In the genomic region with DNA sequence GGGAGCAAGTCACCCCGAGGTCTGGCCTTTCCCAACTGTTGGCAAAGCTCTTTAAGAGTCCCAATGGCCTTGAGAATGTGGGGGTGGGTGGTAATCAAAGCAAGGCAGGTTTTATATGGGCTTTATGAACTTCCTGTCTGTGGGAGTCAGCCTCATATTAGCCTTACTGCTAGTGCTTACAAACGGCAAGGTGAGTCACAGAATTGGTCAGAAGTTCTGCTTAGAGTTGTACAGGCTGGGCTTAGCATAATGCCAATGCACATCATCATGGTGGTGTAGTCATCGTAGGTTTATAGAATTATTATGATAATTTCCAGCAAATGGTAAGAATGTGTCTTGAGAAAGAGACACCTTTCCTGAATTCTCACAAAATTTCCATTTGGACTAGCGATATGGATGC, we compare ENCODE assay signal across 22 cellular contexts.
A peak's percentile ranks its signal among the peaks of the same experiment; 100 is the strongest.
DNase-seq lines count a peak whose midpoint lies in the region; ATAC-seq and TF ChIP-seq lines count a peak whose summit lies in the region.
"Had no signal": no experiment of that assay in that cellular context is flagged by ENCODE, and none has a peak within 500 bp of the region (broad histone marks: within the 10 kb centered on the region; RNA-seq: fewer than 3 reads in every experiment).

No MANE protein-coding gene starts in this region.

- H3K4me3 ChIP-seq in RWPE2 (ENCODE audit: severe bottlenecking), result no peak overlapping the region
- H3K4me3 ChIP-seq: BLaER1 treated with 17β-estradiol and CSF1 and Interleukin-3, amounts not matched to agents 10 nM and 100 nM had no signal

- peaks cover 17% of the 10 kb centered on the region for H3K27me3 Mint-ChIP-seq in activated CD4-positive, alpha-beta T cell treated with anti-CD3 and anti-CD28 coated beads for 36 hours

- no peaks in the 10 kb centered on the region for H3K9me3 ChIP-seq in RWPE2 (ENCODE audit: severe bottlenecking)
- H3K9me3 ChIP-seq: BLaER1 treated with 17β-estradiol and CSF1 and Interleukin-3, amounts not matched to agents 10 nM and 100 nM; Caco-2 had no signal

- ATAC-seq in activated CD4-positive, alpha-beta T cell treated with anti-CD3 and anti-CD28 coated beads for 36 hours, result peak; percentile 44
- ATAC-seq in RWPE2 (ENCODE audit: low read depth), result peak; percentile 74
- peak; percentile 51 for ATAC-seq in esophagus mucosa
- peak; percentile 48 for ATAC-seq in stimulated activated effector memory CD8-positive, alpha-beta T cell treated with anti-CD3 and anti-CD28 coated beads, Interleukin-12 subunit alpha, Interleukin-12 subunit beta, amount 100 ng/mL, for 72 hours
- ATAC-seq: HCT116 had no signal

- no peak overlapping the region for H3K27ac Mint-ChIP-seq in activated CD4-positive, alpha-beta T cell treated with anti-CD3 and anti-CD28 coated beads for 36 hours
- no peak overlapping the region for H3K27ac Mint-ChIP-seq in stimulated activated effector memory CD8-positive, alpha-beta T cell treated with anti-CD3 and anti-CD28 coated beads, Interleukin-12 subunit alpha, Interleukin-12 subunit beta, amount 100 ng/mL, for 72 hours
- H3K27ac Mint-ChIP-seq: CD4-positive, alpha-beta memory T cell had no signal

- CTCF ChIA-PET in activated CD4-positive, alpha-beta T cell treated with anti-CD3 and anti-CD28 coated beads for 36 hours (lab: Charles Lee), result no interaction called here

- intact Hi-C loops in activated CD4-positive, alpha-beta T cell treated with anti-CD3 and anti-CD28 coated beads for 36 hours (cut with DNase I, micrococcal nuclease), result no loop called here

- H3K36me3 ChIP-seq in RWPE2 (ENCODE audit: low read depth), result no peaks in the 10 kb centered on the region
- H3K36me3 ChIP-seq: BLaER1 treated with 17β-estradiol and CSF1 and Interleukin-3, amounts not matched to agents 10 nM and 100 nM had no signal

- no peak overlapping the region for H3K4me3 Mint-ChIP-seq in activated CD4-positive, alpha-beta T cell treated with anti-CD3 and anti-CD28 coated beads for 36 hours
- H3K4me3 Mint-ChIP-seq in stimulated activated effector memory CD8-positive, alpha-beta T cell treated with anti-CD3 and anti-CD28 coated beads, Interleukin-12 subunit alpha, Interleukin-12 subunit beta, amount 100 ng/mL, for 72 hours, result no peak overlapping the region
- H3K4me3 Mint-ChIP-seq: CD4-positive, alpha-beta memory T cell had no signal

- no peaks in the 10 kb centered on the region for H3K27me3 ChIP-seq in RWPE2 (ENCODE audit: insufficient read depth, poor library complexity, severe bottlenecking)
- H3K27me3 ChIP-seq: BLaER1 treated with 17β-estradiol and CSF1 and Interleukin-3, amounts not matched to agents 10 nM and 100 nM had no signal

- no peaks in the 10 kb centered on the region for H3K36me3 Mint-ChIP-seq in activated CD4-positive, alpha-beta T cell treated with anti-CD3 and anti-CD28 coated beads for 36 hours (ENCODE audit: low read depth)
- H3K36me3 Mint-ChIP-seq in stimulated activated effector memory CD8-positive, alpha-beta T cell treated with anti-CD3 and anti-CD28 coated beads, Interleukin-12 subunit alpha, Interleukin-12 subunit beta, amount 100 ng/mL, for 72 hours, result no peaks in the 10 kb centered on the region
- H3K36me3 Mint-ChIP-seq: CD4-positive, alpha-beta memory T cell had no signal

- H3K27ac ChIP-seq in RWPE2 (ENCODE audit: poor library complexity, severe bottlenecking), result no peak overlapping the region
- H3K27ac ChIP-seq: BLaER1 treated with 17β-estradiol and CSF1 and Interleukin-3, amounts not matched to agents 10 nM and 100 nM had no signal

- POLR2A ChIA-PET in activated CD4-positive, alpha-beta T cell treated with anti-CD3 and anti-CD28 coated beads for 36 hours (lab: Charles Lee), result no interaction called here

- no peak for TF ChIP-seq CTCF in RWPE2 (IDR thresholded peaks at IDR 0.05; ENCODE audit: poor library complexity, severe bottlenecking)

- H3K4me1 ChIP-seq in RWPE2 (ENCODE audit: insufficient read depth, poor library complexity, severe bottlenecking), result no peaks in the 10 kb centered on the region
- H3K4me1 ChIP-seq: BLaER1 treated with 17β-estradiol and CSF1 and Interleukin-3, amounts not matched to agents 10 nM and 100 nM; Caco-2 had no signal

- no peaks in the 10 kb centered on the region for H3K9me3 Mint-ChIP-seq in activated CD4-positive, alpha-beta T cell treated with anti-CD3 and anti-CD28 coated beads for 36 hours (ENCODE audit: low read depth)
- no peaks in the 10 kb centered on the region for H3K9me3 Mint-ChIP-seq in stimulated activated effector memory CD8-positive, alpha-beta T cell treated with anti-CD3 and anti-CD28 coated beads, Interleukin-12 subunit alpha, Interleukin-12 subunit beta, amount 100 ng/mL, for 72 hours

- H3K4me1 Mint-ChIP-seq in activated CD4-positive, alpha-beta T cell treated with anti-CD3 and anti-CD28 coated beads for 36 hours, result no peaks in the 10 kb centered on the region
- no peaks in the 10 kb centered on the region for H3K4me1 Mint-ChIP-seq in stimulated activated effector memory CD8-positive, alpha-beta T cell treated with anti-CD3 and anti-CD28 coated beads, Interleukin-12 subunit alpha, Interleukin-12 subunit beta, amount 100 ng/mL, for 72 hours
- H3K4me1 Mint-ChIP-seq: CD4-positive, alpha-beta memory T cell had no signal

- no peak for DNase-seq in activated CD4-positive, alpha-beta T cell treated with anti-CD3 and anti-CD28 coated beads for 36 hours
- no peak for DNase-seq in activated CD4-positive, alpha-beta T cell treated with anti-CD3 and anti-CD28 coated beads for 1 hour
- DNase-seq in RWPE2 (ENCODE audit: low spot score) (no peak), retina (no peak), OCI-M2 (lab: John Stamatoyannopoulos, UW; ENCODE audit: unreplicated experiment) (no peak), NCI-H226 (no peak)
- DNase-seq in stimulated activated effector memory CD8-positive, alpha-beta T cell treated with anti-CD3 and anti-CD28 coated beads, Interleukin-12 subunit alpha, Interleukin-12 subunit beta, amount 100 ng/mL, for 72 hours (ENCODE audit: low spot score in 2 of 2), result no peak
- DNase-seq: 8988T; Caco-2; CD4-positive, alpha-beta memory T cell; GDM1; GOT3; Karpas-422; NCI-H1417; NCI-H1694 treated with DMSO at 0.1 percent for 48 hours; NCI-H510A; NCI-H774; NK-92 treated with Interleukin-12 subunit alpha and Interleukin-12 subunit beta, amount 100 ng/mL, for 24 hours; Right ventricle myocardium superior had no signal
